ENCODE assay signal across 33 cellular contexts in genomic region chr4:38979081-38979480, GRCh38. TPM values are rescaled to one million over a fixed set of nuclear protein-coding genes. Genes with fewer than 3 reads are reported as not detected.
"Had no signal": no experiment of that assay in that cellular context is flagged by ENCODE, and none has a peak within 500 bp of the region (broad histone marks: within the 10 kb centered on the region; RNA-seq: fewer than 3 reads in every experiment).

No MANE protein-coding gene starts in this region.

- H3K4me3 Mint-ChIP-seq: activated CD4-positive, alpha-beta memory T cell treated with anti-CD3 and anti-CD28 coated beads, Interleukin-2, amount 10 ng/mL, durations not matched to agents 7 days and 5 days; activated CD4-positive, alpha-beta T cell treated with anti-CD3 and anti-CD28 coated beads for 36 hours; activated CD4-positive, alpha-beta T cell treated with anti-CD3 and anti-CD28 coated beads, Interleukin-2, amount 10 ng/mL, durations not matched to agents 7 days and 5 days; activated naive CD4-positive, alpha-beta T cell treated with anti-CD3 and anti-CD28 coated beads for 36 hours; activated T-cell treated with anti-CD3 and anti-CD28 coated beads, Interleukin-2, amount 50 U/mL, for 24 hours; activated T-helper 1 cell treated with anti-CD3 and anti-CD28 coated beads, Interleukin-12 subunit alpha, Interleukin-12 subunit beta, Interleukin-2, Interleukin-4 antibody, amounts not matched to agents 30 ng/mL and 10 ng/mL and 1 ng/mL, durations not matched to agents 14 hours and 24 hours and 36 hours; T-helper 2 cell treated with Interferon-gamma antibody and Interleukin-4, amounts not matched to agents 5 μg/mL and 100 μg/mL, for 36 hours; WTC11 had no signal

- H3K9me3 ChIP-seq: adrenal gland, body of pancreas, breast epithelium, colonic mucosa, SJCRH30 had no signal

- H3K4me1 Mint-ChIP-seq: WTC11 had no signal

- H3K27ac ChIP-seq: adrenal gland, body of pancreas, breast epithelium, colonic mucosa, SJCRH30, SK-N-MC had no signal

- DNase-seq: activated CD4-positive, alpha-beta memory T cell treated with anti-CD3 and anti-CD28 coated beads, Interleukin-2, amount 10 ng/mL, durations not matched to agents 7 days and 5 days; activated CD4-positive, alpha-beta T cell treated with anti-CD3 and anti-CD28 coated beads for 36 hours; activated CD4-positive, alpha-beta T cell treated with anti-CD3 and anti-CD28 coated beads, Interleukin-2, amount 10 ng/mL, durations not matched to agents 7 days and 5 days; activated CD8-positive, alpha-beta memory T cell treated with anti-CD3 and anti-CD28 coated beads for 24 hours; activated gamma-delta T cell treated with Interleukin-2 at 50 U/mL for 16 hours; activated naive CD4-positive, alpha-beta T cell treated with anti-CD3 and anti-CD28 coated beads for 36 hours; activated T-cell treated with anti-CD3 and anti-CD28 coated beads, Interleukin-2, amount 50 U/mL, for 24 hours; adrenal gland; body of pancreas; colonic mucosa; NCI-H1092 treated with DMSO at 0.1 percent for 48 hours; NCI-H1417; NCI-H187 treated with DMSO at 0.1 percent for 48 hours; NCI-H2081; NCI-H2171 treated with DMSO at 0.1 percent for 48 hours; NCI-H2227 treated with DMSO at 0.1 percent for 48 hours; NCI-H446; NCI-H510A treated with DMSO at 0.1 percent for 48 hours; NCI-H526 treated with DMSO at 0.1 percent for 48 hours; NCI-H82; SHP77; SJCRH30 had no signal

- H3K4me3 ChIP-seq: adrenal gland, body of pancreas, breast epithelium, colonic mucosa, SJCRH30, SK-N-MC had no signal

- H3K36me3 Mint-ChIP-seq: WTC11 had no signal

- H3K4me1 ChIP-seq: body of pancreas, breast epithelium, colonic mucosa, SJCRH30 had no signal

- FAIRE-seq: astrocyte, TTC549 had no signal

- ATAC-seq: activated CD4-positive, alpha-beta T cell treated with anti-CD3 and anti-CD28 coated beads for 36 hours; activated CD4-positive, CD25-positive, alpha-beta regulatory T cell treated with anti-CD3 and anti-CD28 coated beads, Interleukin-2, amount 50 U/mL, for 24 hours; activated naive CD4-positive, alpha-beta T cell treated with anti-CD3 and anti-CD28 coated beads, Interleukin-2, amount 50 U/mL, for 72 hours; body of pancreas; Panc1; WTC11 had no signal

- H3K27me3 Mint-ChIP-seq: activated CD4-positive, alpha-beta memory T cell treated with anti-CD3 and anti-CD28 coated beads, Interleukin-2, amount 10 ng/mL, durations not matched to agents 7 days and 5 days; activated CD4-positive, alpha-beta T cell treated with anti-CD3 and anti-CD28 coated beads for 36 hours; activated CD4-positive, alpha-beta T cell treated with anti-CD3 and anti-CD28 coated beads, Interleukin-2, amount 10 ng/mL, durations not matched to agents 7 days and 5 days; activated T-cell treated with anti-CD3 and anti-CD28 coated beads, Interleukin-2, amount 50 U/mL, for 24 hours had no signal

- H3K27ac Mint-ChIP-seq: activated CD4-positive, alpha-beta memory T cell treated with anti-CD3 and anti-CD28 coated beads, Interleukin-2, amount 10 ng/mL, durations not matched to agents 7 days and 5 days; activated CD4-positive, alpha-beta T cell treated with anti-CD3 and anti-CD28 coated beads for 36 hours; activated CD4-positive, alpha-beta T cell treated with anti-CD3 and anti-CD28 coated beads, Interleukin-2, amount 10 ng/mL, durations not matched to agents 7 days and 5 days; activated naive CD4-positive, alpha-beta T cell treated with anti-CD3 and anti-CD28 coated beads for 36 hours; activated T-cell treated with anti-CD3 and anti-CD28 coated beads, Interleukin-2, amount 50 U/mL, for 24 hours; activated T-helper 1 cell treated with anti-CD3 and anti-CD28 coated beads, Interleukin-12 subunit alpha, Interleukin-12 subunit beta, Interleukin-2, Interleukin-4 antibody, amounts not matched to agents 30 ng/mL and 10 ng/mL and 1 ng/mL, durations not matched to agents 14 hours and 24 hours and 36 hours; T-helper 2 cell treated with Interferon-gamma antibody and Interleukin-4, amounts not matched to agents 5 μg/mL and 100 μg/mL, for 36 hours; WTC11 had no signal

- H3K27me3 ChIP-seq: adrenal gland, body of pancreas, breast epithelium, colonic mucosa, SJCRH30 had no signal

- H3K36me3 ChIP-seq: adrenal gland, breast epithelium, colonic mucosa, SJCRH30 had no signal

- H3K9me3 Mint-ChIP-seq: activated CD4-positive, alpha-beta memory T cell treated with anti-CD3 and anti-CD28 coated beads, Interleukin-2, amount 10 ng/mL, durations not matched to agents 7 days and 5 days; activated CD4-positive, alpha-beta T cell treated with anti-CD3 and anti-CD28 coated beads, Interleukin-2, amount 10 ng/mL, durations not matched to agents 7 days and 5 days; activated naive CD4-positive, alpha-beta T cell treated with anti-CD3 and anti-CD28 coated beads for 36 hours; activated T-cell treated with anti-CD3 and anti-CD28 coated beads, Interleukin-2, amount 50 U/mL, for 24 hours; T-helper 2 cell treated with Interferon-gamma antibody and Interleukin-4, amounts not matched to agents 5 μg/mL and 100 μg/mL, for 36 hours; WTC11 had no signal

RNA-seq across cellular contexts. Expression of gene TMEM156, which starts 53.1 kb away (rescaled TPM):
- total RNA-seq: cardiac septum, SJCRH30 had no signal
